ENCODE assay signal across 24 cellular contexts in genomic region chr6:45589367-45589766, GRCh38.
DNase-seq lines count a peak whose midpoint lies in the region; ATAC-seq and TF ChIP-seq lines count a peak whose summit lies in the region.
"Had no signal": no experiment of that assay in that cellular context is flagged by ENCODE, and none has a peak within 500 bp of the region (broad histone marks: within the 10 kb centered on the region; RNA-seq: fewer than 3 reads in every experiment).

No MANE protein-coding gene starts in this region.

- no peaks in the 10 kb centered on the region for H3K36me3 ChIP-seq in mesenchymal stem cell (ENCODE audit: control insufficient read depth in 1 of 2, insufficient read depth in 2 of 2, low read depth in 1 of 2, low read length in 2 of 2)
- H3K36me3 ChIP-seq: BLaER1 treated with 17β-estradiol and CSF1 and Interleukin-3, amounts not matched to agents 10 nM and 100 nM; upper lobe of left lung had no signal

- CTCF ChIA-PET in Calu3 (lab: Charles Lee) = no interaction called here

- no peak overlapping the region for H2BK120ac ChIP-seq in mesenchymal stem cell (ENCODE audit: low read depth, low read length)

- peak overlapping the region; percentile 63 for H2AK5ac ChIP-seq in mesenchymal stem cell (ENCODE audit: low read length, severe bottlenecking)

- H3K9ac ChIP-seq in mesenchymal stem cell (ENCODE audit: low read length) = no peak overlapping the region
- H3K9ac ChIP-seq: BLaER1 treated with 17β-estradiol and CSF1 and Interleukin-3, amounts not matched to agents 10 nM and 100 nM had no signal

- WGBS in mesenchymal stem cell = 95% methylated on average over 1 of the region's 3 CpGs

- H3K27me3 ChIP-seq in mesenchymal stem cell (ENCODE audit: control insufficient read depth in 1 of 2, insufficient read depth in 1 of 2, low read length in 2 of 2) = no peaks in the 10 kb centered on the region
- H3K27me3 ChIP-seq: BLaER1 treated with 17β-estradiol and CSF1 and Interleukin-3, amounts not matched to agents 10 nM and 100 nM; body of pancreas; upper lobe of left lung had no signal

- H3K79me1 ChIP-seq in mesenchymal stem cell (replicated peaks; ENCODE audit: low read length, poor library complexity, severe bottlenecking) = peaks cover 3% of the 10 kb centered on the region

- peak overlapping the region in 1 of 2 experiments; percentile 35 for H3K23ac ChIP-seq in mesenchymal stem cell (ENCODE audit: low read length in 2 of 2)

- peak overlapping the region in 1 of 2 experiments; percentile 79 for H2BK12ac ChIP-seq in mesenchymal stem cell (ENCODE audit: low read length in 2 of 2)

- peaks cover 8% of the 10 kb centered on the region for H3K4me1 ChIP-seq in mesenchymal stem cell (ENCODE audit: control insufficient read depth, insufficient read depth, low read depth, low read length)

- no peak overlapping the region for H2BK15ac ChIP-seq in mesenchymal stem cell (ENCODE audit: low read depth, poor library complexity, severe bottlenecking)

- no peak overlapping the region for H4K8ac ChIP-seq in mesenchymal stem cell (ENCODE audit: low read length)

- no peak overlapping the region for H2AFZ ChIP-seq in mesenchymal stem cell (ENCODE audit: low read depth, low read length)

- peak overlapping the region; percentile 35 for H3K4me3 Mint-ChIP-seq in T-helper 2 cell treated with Interferon-gamma antibody and Interleukin-4, amounts not matched to agents 5 μg/mL and 100 μg/mL, for 36 hours
- H3K4me3 Mint-ChIP-seq in Calu3 (ENCODE audit: low read depth, unreplicated experiment) = no peak overlapping the region
- H3K4me3 Mint-ChIP-seq in activated T-helper 2 cell treated with anti-CD3 and anti-CD28 coated beads, Interferon-gamma antibody, Interleukin-2, Interleukin-4, amounts not matched to agents 10 μg/mL and 5 μg/mL and 100 μg/mL, durations not matched to agents 14 hours and 24 hours and 36 hours (ENCODE audit: low read depth) = no peak overlapping the region
- H3K4me3 Mint-ChIP-seq: activated B cell treated with CpG ODN at 0.5 μM for 24 hours had no signal

- no TSS peak for BruUV-seq in Calu3 (replicated peaks; lab: Mats Ljungman, UMichigan)

- H3K14ac ChIP-seq in mesenchymal stem cell (ENCODE audit: low read length in 2 of 2) = peak overlapping the region in 1 of 2 experiments; percentile 2

- peaks cover 86% of the 10 kb centered on the region for H3K4me1 Mint-ChIP-seq in T-helper 2 cell treated with Interferon-gamma antibody and Interleukin-4, amounts not matched to agents 5 μg/mL and 100 μg/mL, for 36 hours (ENCODE audit: low read depth)
- peaks cover 68% of the 10 kb centered on the region for H3K4me1 Mint-ChIP-seq in Calu3 (ENCODE audit: low read depth, unreplicated experiment)
- peaks cover 85% of the 10 kb centered on the region for H3K4me1 Mint-ChIP-seq in activated T-helper 2 cell treated with anti-CD3 and anti-CD28 coated beads, Interferon-gamma antibody, Interleukin-2, Interleukin-4, amounts not matched to agents 10 μg/mL and 5 μg/mL and 100 μg/mL, durations not matched to agents 14 hours and 24 hours and 36 hours (ENCODE audit: low read depth)

- peak overlapping the region in 1 of 2 experiments; percentile 9 for H3K4ac ChIP-seq in mesenchymal stem cell (ENCODE audit: low read depth in 1 of 2, low read length in 2 of 2)

- no peak overlapping the region for H3K4me3 ChIP-seq in mesenchymal stem cell (ENCODE audit: insufficient read depth in 1 of 2, low read depth in 1 of 2, low read length in 2 of 2)
- H3K4me3 ChIP-seq: BLaER1 treated with 17β-estradiol and CSF1 and Interleukin-3, amounts not matched to agents 10 nM and 100 nM; body of pancreas; GM12878; upper lobe of left lung had no signal

- DNase-seq in T-helper 2 cell treated with Interferon-gamma antibody and Interleukin-4, amounts not matched to agents 5 μg/mL and 100 μg/mL, for 36 hours (ENCODE audit: low spot score) = no peak
- no peak for DNase-seq in T-helper 2 cell
- no peak for DNase-seq in Calu3
- DNase-seq in activated T-helper 2 cell treated with anti-CD3 and anti-CD28 coated beads, Interferon-gamma antibody, Interleukin-2, Interleukin-4, amounts not matched to agents 10 μg/mL and 5 μg/mL and 100 μg/mL, durations not matched to agents 14 hours and 24 hours and 36 hours (ENCODE audit: low spot score) = no peak
- no peak for DNase-seq in mesenchymal stem cell
- DNase-seq in AML-193 (lab: John Stamatoyannopoulos, UW) = no peak
- no peak for DNase-seq in KG1 (lab: John Stamatoyannopoulos, UW)
- DNase-seq: activated B cell treated with CpG ODN at 0.5 μM for 24 hours; activated CD8-positive, alpha-beta memory T cell treated with anti-CD3 and anti-CD28 coated beads, Interleukin-2, amount 50 U/mL, for 48 hours; body of pancreas; cortex of kidney; H7; hypothalamus; kidney; naive thymus-derived CD8-positive, alpha-beta T cell; NCI-H526; posterior cingulate gyrus; Right ventricle myocardium superior; stimulated activated CD4-positive, alpha-beta T cell treated with anti-CD3 and anti-CD28 coated beads, Interleukin-2, amount 100 ng/mL, for 48 hours; upper lobe of left lung had no signal

- no peak for TF ChIP-seq CTCF in Calu3 (IDR thresholded peaks at IDR 0.05; ENCODE audit: unreplicated experiment)

- H3K27ac Mint-ChIP-seq in T-helper 2 cell treated with Interferon-gamma antibody and Interleukin-4, amounts not matched to agents 5 μg/mL and 100 μg/mL, for 36 hours = peak overlapping the region; percentile 79
- peak overlapping the region; percentile 24 for H3K27ac Mint-ChIP-seq in Calu3 (ENCODE audit: unreplicated experiment)
- H3K27ac Mint-ChIP-seq in activated T-helper 2 cell treated with anti-CD3 and anti-CD28 coated beads, Interferon-gamma antibody, Interleukin-2, Interleukin-4, amounts not matched to agents 10 μg/mL and 5 μg/mL and 100 μg/mL, durations not matched to agents 14 hours and 24 hours and 36 hours = peak overlapping the region; percentile 86
- H3K27ac Mint-ChIP-seq: activated B cell treated with CpG ODN at 0.5 μM for 24 hours; activated naive CD4-positive, alpha-beta T cell treated with anti-CD3 and anti-CD28 coated beads, Interleukin-2, amount 50 U/mL, for 72 hours had no signal

- no peaks in the 10 kb centered on the region for H3K9me3 Mint-ChIP-seq in T-helper 2 cell treated with Interferon-gamma antibody and Interleukin-4, amounts not matched to agents 5 μg/mL and 100 μg/mL, for 36 hours
- peaks cover 2% of the 10 kb centered on the region for H3K9me3 Mint-ChIP-seq in Calu3 (ENCODE audit: low read depth, unreplicated experiment)
- H3K9me3 Mint-ChIP-seq in activated T-helper 2 cell treated with anti-CD3 and anti-CD28 coated beads, Interferon-gamma antibody, Interleukin-2, Interleukin-4, amounts not matched to agents 10 μg/mL and 5 μg/mL and 100 μg/mL, durations not matched to agents 14 hours and 24 hours and 36 hours = no peaks in the 10 kb centered on the region
- H3K9me3 Mint-ChIP-seq: activated B cell treated with CpG ODN at 0.5 μM for 24 hours; activated naive CD4-positive, alpha-beta T cell treated with anti-CD3 and anti-CD28 coated beads, Interleukin-2, amount 50 U/mL, for 72 hours; naive thymus-derived CD8-positive, alpha-beta T cell had no signal

- peak overlapping the region; percentile 23 to 46 for H3K18ac ChIP-seq in mesenchymal stem cell (ENCODE audit: low read depth in 1 of 2, low read length in 2 of 2)

- peaks cover 12% of the 10 kb centered on the region for H3K36me3 Mint-ChIP-seq in T-helper 2 cell treated with Interferon-gamma antibody and Interleukin-4, amounts not matched to agents 5 μg/mL and 100 μg/mL, for 36 hours (ENCODE audit: low read depth)
- H3K36me3 Mint-ChIP-seq in Calu3 (ENCODE audit: insufficient read depth, unreplicated experiment) = no peaks in the 10 kb centered on the region
- H3K36me3 Mint-ChIP-seq in activated T-helper 2 cell treated with anti-CD3 and anti-CD28 coated beads, Interferon-gamma antibody, Interleukin-2, Interleukin-4, amounts not matched to agents 10 μg/mL and 5 μg/mL and 100 μg/mL, durations not matched to agents 14 hours and 24 hours and 36 hours (ENCODE audit: low read depth) = peaks cover 23% of the 10 kb centered on the region
- H3K36me3 Mint-ChIP-seq: activated naive CD4-positive, alpha-beta T cell treated with anti-CD3 and anti-CD28 coated beads, Interleukin-2, amount 50 U/mL, for 72 hours; naive thymus-derived CD8-positive, alpha-beta T cell had no signal

- no peak overlapping the region for H4K91ac ChIP-seq in mesenchymal stem cell (ENCODE audit: low read length)

- intact Hi-C loops in Calu3 (cut with micrococcal nuclease; ENCODE audit: unreplicated experiment) = no loop called here
- intact Hi-C loops in activated T-helper 2 cell treated with anti-CD3 and anti-CD28 coated beads, Interferon-gamma antibody, Interleukin-2, Interleukin-4, amounts not matched to agents 10 μg/mL and 5 μg/mL and 100 μg/mL, durations not matched to agents 14 hours and 24 hours and 36 hours (cut with micrococcal nuclease) = loop anchor here (5.0 kb wide), 1 partner anchor 243 kb away; no protein-coding TSS in a partner anchor

- H2BK5ac ChIP-seq in mesenchymal stem cell (ENCODE audit: low read depth, low read length, poor library complexity, severe bottlenecking) = no peak overlapping the region

- no peaks in the 10 kb centered on the region for H3K27me3 Mint-ChIP-seq in T-helper 2 cell treated with Interferon-gamma antibody and Interleukin-4, amounts not matched to agents 5 μg/mL and 100 μg/mL, for 36 hours (ENCODE audit: low read depth)
- no peaks in the 10 kb centered on the region for H3K27me3 Mint-ChIP-seq in Calu3 (ENCODE audit: unreplicated experiment)
- H3K27me3 Mint-ChIP-seq in activated T-helper 2 cell treated with anti-CD3 and anti-CD28 coated beads, Interferon-gamma antibody, Interleukin-2, Interleukin-4, amounts not matched to agents 10 μg/mL and 5 μg/mL and 100 μg/mL, durations not matched to agents 14 hours and 24 hours and 36 hours (ENCODE audit: low read depth) = no peaks in the 10 kb centered on the region
- H3K27me3 Mint-ChIP-seq: activated B cell treated with CpG ODN at 0.5 μM for 24 hours; naive thymus-derived CD8-positive, alpha-beta T cell had no signal

- no peak overlapping the region for H3K4me2 ChIP-seq in mesenchymal stem cell (ENCODE audit: low read length, poor library complexity, severe bottlenecking)
- H3K4me2 ChIP-seq: BLaER1 treated with 17β-estradiol and CSF1 and Interleukin-3, amounts not matched to agents 10 nM and 100 nM had no signal

- no peak for ATAC-seq in HG02798 (IDR thresholded peaks at IDR 0.05; ENCODE audit: poor library complexity, unreplicated experiment)
- ATAC-seq: GM12878; naive thymus-derived CD8-positive, alpha-beta T cell had no signal

- H3K9me3 ChIP-seq in mesenchymal stem cell (ENCODE audit: control insufficient read depth, low read length) = no peaks in the 10 kb centered on the region
- H3K9me3 ChIP-seq: BLaER1 treated with 17β-estradiol and CSF1 and Interleukin-3, amounts not matched to agents 10 nM and 100 nM; body of pancreas; upper lobe of left lung had no signal

- peak overlapping the region; percentile 31 for H3K27ac ChIP-seq in mesenchymal stem cell (ENCODE audit: low read length, poor library complexity, severe bottlenecking)
- H3K27ac ChIP-seq: BLaER1 treated with 17β-estradiol and CSF1 and Interleukin-3, amounts not matched to agents 10 nM and 100 nM; upper lobe of left lung had no signal

Comparison
In these comparisons a context has a peak if more than half of its experiments do, and no peak if none do; other contexts are left out.
1. H3K27ac Mint-ChIP-seq: peak in every context shown above with its lines; median percentile 86 in activated T-helper 2 cell treated with anti-CD3 and anti-CD28 coated beads, Interferon-gamma antibody, Interleukin-2, Interleukin-4, amounts not matched to agents 10 μg/mL and 5 μg/mL and 100 μg/mL, durations not matched to agents 14 hours and 24 hours and 36 hours; 79 in T-helper 2 cell treated with Interferon-gamma antibody and Interleukin-4, amounts not matched to agents 5 μg/mL and 100 μg/mL, for 36 hours; 24 in Calu3.